In the genomic region with DNA sequence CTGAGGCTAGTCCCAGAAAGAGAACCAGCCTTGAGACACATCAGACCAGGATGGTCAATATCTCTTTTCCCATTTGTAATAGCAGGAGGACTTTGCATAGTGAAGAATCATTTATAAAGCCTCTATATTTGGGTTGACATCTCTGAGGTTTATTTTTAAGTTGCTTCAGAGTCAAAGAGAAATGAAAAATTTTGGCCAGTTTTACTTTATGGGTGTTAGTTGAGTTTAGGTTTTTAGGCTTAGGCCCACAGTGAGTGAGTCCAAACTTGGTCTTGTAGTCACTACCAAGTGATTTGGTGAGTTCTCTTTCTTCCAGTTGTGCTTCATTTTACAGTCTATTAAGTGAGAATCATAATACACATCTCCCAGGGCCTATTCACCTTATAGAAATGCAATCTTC, we compare ENCODE assay signal across 14 cellular contexts. TPM values are rescaled to one million over a fixed set of nuclear protein-coding genes. Genes with fewer than 3 reads are reported as not detected.
DNase-seq lines count a peak whose midpoint lies in the region; ATAC-seq lines count a peak whose summit lies in the region.
"Had no signal": no experiment of that assay in that cellular context is flagged by ENCODE, and none has a peak within 500 bp of the region (broad histone marks: within the 10 kb centered on the region; RNA-seq: fewer than 3 reads in every experiment).

No MANE protein-coding gene starts in this region.

- no peaks in the 10 kb centered on the region for H3K36me3 Mint-ChIP-seq in immature natural killer cell
- H3K36me3 Mint-ChIP-seq: activated naive CD4-positive, alpha-beta T cell treated with anti-CD3 and anti-CD28 coated beads, Interleukin-2, amount 10 ng/mL, durations not matched to agents 7 days and 5 days had no signal

- H3K27me3 Mint-ChIP-seq in immature natural killer cell (ENCODE audit: low read depth in 3 of 3): peaks cover 8 to 12% (median 10%) of the 10 kb centered on the region in 3 donors

- H3K27me3 ChIP-seq in BLaER1 treated with 17β-estradiol and CSF1 and Interleukin-3, amounts not matched to agents 10 nM and 100 nM: no peaks in the 10 kb centered on the region
- H3K27me3 ChIP-seq in skeletal muscle tissue (ENCODE audit: control insufficient read depth in 3 of 3, insufficient read depth in 3 of 3, low read length in 3 of 3): no peaks in the 10 kb centered on the region

- peak; percentile 31 for DNase-seq in NAMALWA (ENCODE audit: low spot score)
- peak; percentile 47 for DNase-seq in inferior parietal cortex (ENCODE audit: extremely low spot score)
- no peak for DNase-seq in immature natural killer cell
- DNase-seq in MV-4-11 (lab: John Stamatoyannopoulos, UW): no peak
- DNase-seq: activated CD8-positive, alpha-beta T cell treated with anti-CD3 and anti-CD28 coated beads, Interleukin-2, amount 10 ng/mL, durations not matched to agents 7 days and 5 days; activated naive CD4-positive, alpha-beta T cell treated with anti-CD3 and anti-CD28 coated beads, Interleukin-2, amount 10 ng/mL, durations not matched to agents 7 days and 5 days; DMS79 treated with DMSO at 0.1 percent for 48 hours; NCI-H1092; NCI-H446 treated with DMSO at 0.1 percent for 48 hours; T1000 had no signal

- peaks cover 24 to 29% of the 10 kb centered on the region in 2 donors for H3K4me1 Mint-ChIP-seq in immature natural killer cell

- H3K4me2 ChIP-seq in BLaER1 treated with 17β-estradiol and CSF1 and Interleukin-3, amounts not matched to agents 10 nM and 100 nM: peak overlapping the region; percentile 75 to 97 (median 90)

- peak overlapping the region; percentile 32 to 90 (median 86); a peak in 20 of 22 replicates for H3K9ac ChIP-seq in BLaER1 treated with 17β-estradiol and CSF1 and Interleukin-3, amounts not matched to agents 10 nM and 100 nM
- H3K9ac ChIP-seq in skeletal muscle tissue (ENCODE audit: low read depth in 1 of 3, low read length in 3 of 3): peak overlapping the region; percentile 18 to 83 (median 76)

- H3K27ac Mint-ChIP-seq in immature natural killer cell: no peak overlapping the region
- H3K27ac Mint-ChIP-seq: activated CD8-positive, alpha-beta T cell treated with anti-CD3 and anti-CD28 coated beads, Interleukin-2, amount 10 ng/mL, durations not matched to agents 7 days and 5 days had no signal

- no peaks in the 10 kb centered on the region; a peak in 1 of 22 replicates for H3K36me3 ChIP-seq in BLaER1 treated with 17β-estradiol and CSF1 and Interleukin-3, amounts not matched to agents 10 nM and 100 nM
- H3K36me3 ChIP-seq in skeletal muscle tissue (ENCODE audit: control insufficient read depth in 3 of 3, insufficient read depth in 3 of 3, low read length in 3 of 3): peaks cover 0 to 4% (median 0%) of the 10 kb centered on the region in 3 donors

- peak overlapping the region in 10 of 11 experiments; percentile 76 to 96 (median 93); a peak in 20 of 22 replicates for H3K27ac ChIP-seq in BLaER1 treated with 17β-estradiol and CSF1 and Interleukin-3, amounts not matched to agents 10 nM and 100 nM
- H3K27ac ChIP-seq in skeletal muscle tissue (ENCODE audit: low read depth, low read length): peak overlapping the region; percentile 84

- H3K4me1 ChIP-seq in BLaER1 treated with 17β-estradiol and CSF1 and Interleukin-3, amounts not matched to agents 10 nM and 100 nM: peaks cover 40 to 66% (median 53%) of the 10 kb centered on the region in 10 experiments
- H3K4me1 ChIP-seq in skeletal muscle tissue (ENCODE audit: control insufficient read depth in 3 of 3, insufficient read depth in 3 of 3, low read length in 3 of 3): peaks cover 30 to 59% (median 39%) of the 10 kb centered on the region in 3 donors

- peak overlapping the region; percentile 70 to 87 (median 76); a peak in 17 of 20 replicates for H3K4me3 ChIP-seq in BLaER1 treated with 17β-estradiol and CSF1 and Interleukin-3, amounts not matched to agents 10 nM and 100 nM
- peak overlapping the region in 1 of 3 donors; percentile 79 for H3K4me3 ChIP-seq in skeletal muscle tissue (ENCODE audit: low read length in 3 of 3)

- peak overlapping the region in 2 of 5 donors; percentile 18 to 76 for H3K4me3 Mint-ChIP-seq in immature natural killer cell
- H3K4me3 Mint-ChIP-seq: activated CD8-positive, alpha-beta T cell treated with anti-CD3 and anti-CD28 coated beads, Interleukin-2, amount 10 ng/mL, durations not matched to agents 7 days and 5 days; activated naive CD4-positive, alpha-beta T cell treated with anti-CD3 and anti-CD28 coated beads, Interleukin-2, amount 10 ng/mL, durations not matched to agents 7 days and 5 days had no signal

- no peaks in the 10 kb centered on the region for H4K20me1 ChIP-seq in BLaER1 treated with 17β-estradiol and CSF1 and Interleukin-3, amounts not matched to agents 10 nM and 100 nM

- peaks cover 0 to 17% (median 0%) of the 10 kb centered on the region in 11 experiments; a peak in 5 of 22 replicates for H3K9me3 ChIP-seq in BLaER1 treated with 17β-estradiol and CSF1 and Interleukin-3, amounts not matched to agents 10 nM and 100 nM (replicated peaks in 1 of 11)
- H3K9me3 ChIP-seq in skeletal muscle tissue (ENCODE audit: control insufficient read depth in 3 of 3, low read length in 3 of 3): no peaks in the 10 kb centered on the region

- ATAC-seq in HG03135 (IDR thresholded peaks at IDR 0.05; ENCODE audit: unreplicated experiment) (no peak), GM18868 (IDR thresholded peaks at IDR 0.05; ENCODE audit: unreplicated experiment) (no peak)
- ATAC-seq: activated CD8-positive, alpha-beta T cell treated with anti-CD3 and anti-CD28 coated beads, Interleukin-2, amount 10 ng/mL, durations not matched to agents 7 days and 5 days had no signal

- H3K9me3 Mint-ChIP-seq in immature natural killer cell: no peaks in the 10 kb centered on the region
- H3K9me3 Mint-ChIP-seq: activated naive CD4-positive, alpha-beta T cell treated with anti-CD3 and anti-CD28 coated beads, Interleukin-2, amount 10 ng/mL, durations not matched to agents 7 days and 5 days had no signal

RNA-seq across cellular contexts. Expression of gene MEF2C, which starts 5.3 kb away (rescaled TPM):
- total RNA-seq in skeletal muscle tissue: 464 TPM
- 1 to 10 TPM; 2.1 to 9.6 (median 8.4) TPM for polyA plus RNA-seq in immature natural killer cell

Comparison
In these comparisons a context has a peak if more than half of its experiments do, and no peak if none do; other contexts are left out.
1. DNase-seq: peak in NAMALWA (single experiment) and inferior parietal cortex (single experiment); none in immature natural killer cell (0 of 3) and MV-4-11 (single experiment).